In genomic region chr3:134824676-134825290, GRCh38 we compare ENCODE assay signal across 15 cellular contexts. TPM values are rescaled to one million over a fixed set of nuclear protein-coding genes. Genes with fewer than 3 reads are reported as not detected.
"Had no signal": no experiment of that assay in that cellular context is flagged by ENCODE, and none has a peak within 500 bp of the region (broad histone marks: within the 10 kb centered on the region; RNA-seq: fewer than 3 reads in every experiment).

No MANE protein-coding gene starts in this region.

- DNase-seq: activated CD4-positive, alpha-beta T cell treated with anti-CD3 and anti-CD28 coated beads for 4 hours; activated CD8-positive, alpha-beta memory T cell treated with anti-CD3 and anti-CD28 coated beads, Interleukin-2, amount 50 U/mL, for 4 hours; activated CD8-positive, alpha-beta T cell treated with anti-CD3 and anti-CD28 coated beads, Interleukin-2, amount 10 ng/mL, durations not matched to agents 7 days and 5 days; activated gamma-delta T cell treated with Interleukin-2 at 50 U/mL for 16 hours; activated naive CD8-positive, alpha-beta T cell treated with anti-CD3 and anti-CD28 coated beads for 36 hours; activated T-cell treated with anti-CD3 and anti-CD28 coated beads, Interleukin-2, amount 50 U/mL, for 72 hours; effector memory CD4-positive, alpha-beta T cell; foreskin keratinocyte; stimulated activated CD4-positive, alpha-beta T cell treated with anti-CD3 and anti-CD28 coated beads, Interleukin-12 subunit alpha, Interleukin-12 subunit beta, amount 100 ng/mL, for 4 hours; stimulated activated CD4-positive, alpha-beta T cell treated with anti-CD3 and anti-CD28 coated beads, Interleukin-2, amount 100 ng/mL, for 24 hours; T-helper 2 cell; uterus had no signal

- H3K27ac ChIP-seq: foreskin keratinocyte, tibial nerve, uterus had no signal

- H3K9me3 ChIP-seq: tibial nerve, uterus had no signal

- H3K36me3 ChIP-seq: tibial nerve, uterus had no signal

- H3K27me3 ChIP-seq: foreskin keratinocyte, tibial nerve, uterus had no signal

- ATAC-seq: activated CD8-positive, alpha-beta T cell treated with anti-CD3 and anti-CD28 coated beads, Interleukin-2, amount 10 ng/mL, durations not matched to agents 7 days and 5 days; activated T-cell treated with anti-CD3 and anti-CD28 coated beads, Interleukin-2, amount 50 U/mL, for 72 hours; foreskin keratinocyte; WTC11 had no signal

- H3K4me1 ChIP-seq: foreskin keratinocyte, tibial nerve, uterus had no signal

- H3K4me3 ChIP-seq: lung, tibial nerve, uterus had no signal

RNA-seq across cellular contexts. Expression of gene EPHB1, which starts 29.7 kb away (rescaled TPM):
- total RNA-seq: activated naive CD8-positive, alpha-beta T cell treated with anti-CD3 and anti-CD28 coated beads for 36 hours had no signal
